In the genomic region with DNA sequence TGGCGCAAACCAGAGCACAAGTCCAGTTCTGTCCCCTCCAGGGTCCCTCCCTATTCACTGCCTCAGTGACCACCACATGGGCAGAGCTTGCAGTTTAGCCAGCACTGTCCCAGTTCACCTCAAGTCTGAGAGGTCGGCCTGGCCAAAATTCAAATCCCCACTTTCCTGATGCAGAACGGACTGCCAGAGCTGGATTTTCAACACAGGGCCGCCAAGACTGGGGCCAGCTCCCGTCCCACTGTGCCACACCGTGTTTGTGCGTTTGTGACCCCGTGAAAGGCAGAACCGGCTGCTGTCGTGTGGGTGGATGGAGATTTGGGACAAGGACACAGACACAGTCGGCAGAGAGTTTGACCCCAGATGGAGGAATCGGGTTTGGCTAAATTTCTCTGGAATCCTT, we compare ENCODE assay signal across 30 cellular contexts.
"Had no signal": no experiment of that assay in that cellular context is flagged by ENCODE, and none has a peak within 500 bp of the region (broad histone marks: within the 10 kb centered on the region; RNA-seq: fewer than 3 reads in every experiment).

No MANE protein-coding gene starts in this region.

- H3K9me3 Mint-ChIP-seq: activated CD4-positive, alpha-beta memory T cell treated with anti-CD3 and anti-CD28 coated beads for 36 hours; activated CD4-positive, alpha-beta T cell treated with anti-CD3 and anti-CD28 coated beads, Interleukin-2, amount 10 ng/mL, durations not matched to agents 24 days and 14 days; activated naive CD4-positive, alpha-beta T cell treated with anti-CD3 and anti-CD28 coated beads, Interleukin-2, amount 10 ng/mL, durations not matched to agents 7 days and 5 days; activated naive CD4-positive, alpha-beta T cell treated with anti-CD3 and anti-CD28 coated beads, Interleukin-2, amount 50 U/mL, for 72 hours; activated naive CD8-positive, alpha-beta T cell treated with anti-CD3 and anti-CD28 coated beads, Interleukin-2, amount 10 ng/mL, durations not matched to agents 7 days and 5 days; activated T-helper 1 cell treated with anti-CD3 and anti-CD28 coated beads, Interleukin-12 subunit alpha, Interleukin-12 subunit beta, Interleukin-2, Interleukin-4 antibody, amounts not matched to agents 30 ng/mL and 10 ng/mL and 1 ng/mL, durations not matched to agents 14 hours and 24 hours and 36 hours; activated T-helper 2 cell treated with anti-CD3 and anti-CD28 coated beads, Interferon-gamma antibody, Interleukin-2, Interleukin-4, amounts not matched to agents 10 μg/mL and 5 μg/mL and 100 μg/mL, durations not matched to agents 14 hours and 24 hours and 36 hours had no signal

- H3K27me3 ChIP-seq: ascending aorta, cardiac muscle cell, colonic mucosa had no signal

- H3K36me3 ChIP-seq: ascending aorta, breast epithelium, cardiac muscle cell, colonic mucosa, esophagus squamous epithelium, gastroesophageal sphincter had no signal

- H3K4me3 Mint-ChIP-seq: activated CD4-positive, alpha-beta memory T cell treated with anti-CD3 and anti-CD28 coated beads for 36 hours; activated CD4-positive, alpha-beta T cell treated with anti-CD3 and anti-CD28 coated beads for 36 hours; activated CD4-positive, alpha-beta T cell treated with anti-CD3 and anti-CD28 coated beads, Interleukin-2, amount 10 ng/mL, durations not matched to agents 24 days and 14 days; activated CD8-positive, alpha-beta memory T cell treated with anti-CD3 and anti-CD28 coated beads, Interleukin-2, amount 10 ng/mL, durations not matched to agents 7 days and 5 days; activated CD8-positive, alpha-beta T cell treated with anti-CD3 and anti-CD28 coated beads, Interleukin-2, amount 10 ng/mL, durations not matched to agents 7 days and 5 days; activated naive CD4-positive, alpha-beta T cell treated with anti-CD3 and anti-CD28 coated beads, Interleukin-2, amount 10 ng/mL, durations not matched to agents 7 days and 5 days; activated naive CD8-positive, alpha-beta T cell treated with anti-CD3 and anti-CD28 coated beads, Interleukin-2, amount 10 ng/mL, durations not matched to agents 7 days and 5 days; activated T-helper 1 cell treated with anti-CD3 and anti-CD28 coated beads, Interleukin-12 subunit alpha, Interleukin-12 subunit beta, Interleukin-2, Interleukin-4 antibody, amounts not matched to agents 30 ng/mL and 10 ng/mL and 1 ng/mL, durations not matched to agents 14 hours and 24 hours and 36 hours; brain had no signal

- H3K9me3 ChIP-seq: ascending aorta, breast epithelium, colonic mucosa, esophagus squamous epithelium, gastroesophageal sphincter had no signal

- H3K4me1 Mint-ChIP-seq: activated CD4-positive, alpha-beta T cell treated with anti-CD3 and anti-CD28 coated beads for 36 hours; activated CD4-positive, alpha-beta T cell treated with anti-CD3 and anti-CD28 coated beads, Interleukin-2, amount 10 ng/mL, durations not matched to agents 24 days and 14 days; activated CD8-positive, alpha-beta memory T cell treated with anti-CD3 and anti-CD28 coated beads, Interleukin-2, amount 10 ng/mL, durations not matched to agents 7 days and 5 days; activated naive CD4-positive, alpha-beta T cell treated with anti-CD3 and anti-CD28 coated beads, Interleukin-2, amount 10 ng/mL, durations not matched to agents 7 days and 5 days; activated naive CD8-positive, alpha-beta T cell treated with anti-CD3 and anti-CD28 coated beads, Interleukin-2, amount 10 ng/mL, durations not matched to agents 7 days and 5 days; brain had no signal

- H3K4me3 ChIP-seq: ascending aorta, breast epithelium, cardiac muscle cell, colonic mucosa, esophagus squamous epithelium, gastroesophageal sphincter had no signal

- ATAC-seq: activated CD4-positive, alpha-beta T cell treated with anti-CD3 and anti-CD28 coated beads for 36 hours; activated CD8-positive, alpha-beta memory T cell treated with anti-CD3 and anti-CD28 coated beads, Interleukin-2, amount 10 ng/mL, durations not matched to agents 7 days and 5 days; activated CD8-positive, alpha-beta T cell treated with anti-CD3 and anti-CD28 coated beads, Interleukin-2, amount 10 ng/mL, durations not matched to agents 7 days and 5 days; activated naive CD4-positive, alpha-beta T cell treated with anti-CD3 and anti-CD28 coated beads, Interleukin-2, amount 50 U/mL, for 72 hours; gastroesophageal sphincter had no signal

- H3K36me3 Mint-ChIP-seq: activated CD4-positive, alpha-beta memory T cell treated with anti-CD3 and anti-CD28 coated beads for 36 hours; activated CD8-positive, alpha-beta memory T cell treated with anti-CD3 and anti-CD28 coated beads, Interleukin-2, amount 10 ng/mL, durations not matched to agents 7 days and 5 days; activated naive CD4-positive, alpha-beta T cell treated with anti-CD3 and anti-CD28 coated beads, Interleukin-2, amount 10 ng/mL, durations not matched to agents 7 days and 5 days; activated naive CD4-positive, alpha-beta T cell treated with anti-CD3 and anti-CD28 coated beads, Interleukin-2, amount 50 U/mL, for 72 hours; activated naive CD8-positive, alpha-beta T cell treated with anti-CD3 and anti-CD28 coated beads, Interleukin-2, amount 10 ng/mL, durations not matched to agents 7 days and 5 days; brain had no signal

- H3K27me3 Mint-ChIP-seq: activated CD4-positive, alpha-beta T cell treated with anti-CD3 and anti-CD28 coated beads, Interleukin-2, amount 10 ng/mL, durations not matched to agents 24 days and 14 days; activated CD8-positive, alpha-beta memory T cell treated with anti-CD3 and anti-CD28 coated beads, Interleukin-2, amount 10 ng/mL, durations not matched to agents 7 days and 5 days; activated naive CD8-positive, alpha-beta T cell treated with anti-CD3 and anti-CD28 coated beads, Interleukin-2, amount 10 ng/mL, durations not matched to agents 7 days and 5 days had no signal

- H3K4me1 ChIP-seq: ascending aorta, breast epithelium, colonic mucosa, esophagus squamous epithelium, gastroesophageal sphincter had no signal

- DNase-seq: activated CD4-positive, alpha-beta memory T cell treated with anti-CD3 and anti-CD28 coated beads for 36 hours; activated CD4-positive, alpha-beta T cell treated with anti-CD3 and anti-CD28 coated beads for 36 hours; activated CD4-positive, alpha-beta T cell treated with anti-CD3 and anti-CD28 coated beads, Interleukin-2, amount 10 ng/mL, durations not matched to agents 24 days and 14 days; activated CD4-positive, CD25-positive, alpha-beta regulatory T cell; activated CD4-positive, CD25-positive, alpha-beta regulatory T cell treated with anti-CD3 and anti-CD28 coated beads, Interleukin-2, amount 50 U/mL, for 72 hours; activated CD8-positive, alpha-beta memory T cell treated with anti-CD3 and anti-CD28 coated beads, Interleukin-2, amount 10 ng/mL, durations not matched to agents 7 days and 5 days; activated CD8-positive, alpha-beta memory T cell treated with anti-CD3 and anti-CD28 coated beads, Interleukin-2, amount 50 U/mL, for 4 hours; activated CD8-positive, alpha-beta T cell treated with anti-CD3 and anti-CD28 coated beads, Interleukin-2, amount 10 ng/mL, durations not matched to agents 7 days and 5 days; activated effector memory CD4-positive, alpha-beta T cell treated with anti-CD3 and anti-CD28 coated beads, Interleukin-2, amount 50 U/mL, for 16 hours; activated naive CD4-positive, alpha-beta T cell; activated naive CD4-positive, alpha-beta T cell treated with anti-CD3 and anti-CD28 coated beads, Interleukin-2, amount 10 ng/mL, durations not matched to agents 7 days and 5 days; activated naive CD8-positive, alpha-beta T cell treated with anti-CD3 and anti-CD28 coated beads, Interleukin-2, amount 10 ng/mL, durations not matched to agents 7 days and 5 days; activated T-cell treated with anti-CD3 and anti-CD28 coated beads, Interleukin-2, amount 50 U/mL, for 1 hour; activated T-cell treated with anti-CD3 and anti-CD28 coated beads, Interleukin-2, amount 50 U/mL, for 48 hours; central memory CD4-positive, alpha-beta T cell; cerebellar nuclear complex; colonic mucosa; effector CD8-positive, alpha-beta T cell; esophagus squamous epithelium; foreskin melanocyte; T-helper 2 cell had no signal

- H3K27ac ChIP-seq: ascending aorta, breast epithelium, cardiac muscle cell, colonic mucosa, epithelial cell of prostate, esophagus squamous epithelium, gastroesophageal sphincter had no signal

- H3K27ac Mint-ChIP-seq: activated CD4-positive, alpha-beta memory T cell treated with anti-CD3 and anti-CD28 coated beads for 36 hours; activated CD4-positive, alpha-beta T cell treated with anti-CD3 and anti-CD28 coated beads for 36 hours; activated CD4-positive, alpha-beta T cell treated with anti-CD3 and anti-CD28 coated beads, Interleukin-2, amount 10 ng/mL, durations not matched to agents 24 days and 14 days; activated CD8-positive, alpha-beta memory T cell treated with anti-CD3 and anti-CD28 coated beads, Interleukin-2, amount 10 ng/mL, durations not matched to agents 7 days and 5 days; activated CD8-positive, alpha-beta T cell treated with anti-CD3 and anti-CD28 coated beads, Interleukin-2, amount 10 ng/mL, durations not matched to agents 7 days and 5 days; activated naive CD4-positive, alpha-beta T cell treated with anti-CD3 and anti-CD28 coated beads, Interleukin-2, amount 10 ng/mL, durations not matched to agents 7 days and 5 days; activated naive CD4-positive, alpha-beta T cell treated with anti-CD3 and anti-CD28 coated beads, Interleukin-2, amount 50 U/mL, for 72 hours; activated naive CD8-positive, alpha-beta T cell treated with anti-CD3 and anti-CD28 coated beads, Interleukin-2, amount 10 ng/mL, durations not matched to agents 7 days and 5 days; activated T-helper 1 cell treated with anti-CD3 and anti-CD28 coated beads, Interleukin-12 subunit alpha, Interleukin-12 subunit beta, Interleukin-2, Interleukin-4 antibody, amounts not matched to agents 30 ng/mL and 10 ng/mL and 1 ng/mL, durations not matched to agents 14 hours and 24 hours and 36 hours; activated T-helper 2 cell treated with anti-CD3 and anti-CD28 coated beads, Interferon-gamma antibody, Interleukin-2, Interleukin-4, amounts not matched to agents 10 μg/mL and 5 μg/mL and 100 μg/mL, durations not matched to agents 14 hours and 24 hours and 36 hours; brain had no signal
